8 cellular contexts compared by ENCODE assay signal in genomic region chr7:75565129-75565528, GRCh38.
DNase-seq lines count a peak whose midpoint lies in the region; FAIRE-seq and TF ChIP-seq lines count a peak whose summit lies in the region.

No MANE protein-coding gene starts in this region.

- no peaks in the 10 kb centered on the region for H4K20me1 ChIP-seq in keratinocyte (ENCODE audit: control insufficient read depth, extremely low read depth, insufficient read depth, low read length)

- TF ChIP-seq POLR2A in thyroid gland (IDR thresholded peaks at IDR 0.05): peak in 1 of 2 donors; percentile 24

- peak overlapping the region; percentile 63 for H3K4me2 ChIP-seq in keratinocyte (ENCODE audit: control insufficient read depth, extremely low read depth, insufficient read depth, low read depth, low read length)

- peak; percentile 35 for DNase-seq in SIG-M5 treated with dmso at 0.1 percent for 504 hours (lab: John Stamatoyannopoulos, UW; ENCODE audit: unreplicated experiment)
- no peak for DNase-seq in SIG-M5 (lab: John Stamatoyannopoulos, UW)
- peak; percentile 94 for DNase-seq in astrocyte of the spinal cord (ENCODE audit: low read depth, low spot score)
- DNase-seq in keratinocyte (ENCODE audit: low read depth, low spot score): peak; percentile 23
- peak; percentile 90 to 91 for DNase-seq in thyroid gland
- DNase-seq in activated CD4-positive, alpha-beta T cell treated with anti-CD3 and anti-CD28 coated beads for 48 hours: no peak
- DNase-seq in NCI-H526 treated with DMSO at 0.1 percent for 48 hours (lab: John Stamatoyannopoulos, UW): no peak
- no peak for DNase-seq in activated CD8-positive, alpha-beta memory T cell treated with anti-CD3 and anti-CD28 coated beads for 24 hours

- peak overlapping the region; percentile 15 for H3K27ac ChIP-seq in keratinocyte (ENCODE audit: control insufficient read depth, insufficient read depth, low read length)
- H3K27ac ChIP-seq in thyroid gland: peak overlapping the region; percentile 79 to 94 (median 84)

- peaks cover 2% of the 10 kb centered on the region for H3K9me1 ChIP-seq in keratinocyte (ENCODE audit: control insufficient read depth, extremely low read depth, insufficient read depth, low read length)

- 6 to 13% methylated on average over 4 of the region's 4 CpGs for WGBS in thyroid gland, 2 donors

- H3K4me3 ChIP-seq in astrocyte of the spinal cord (ENCODE audit: low read depth, low read length) (no peak overlapping the region), keratinocyte (ENCODE audit: control insufficient read depth in 2 of 3, extremely low read depth in 1 of 3, insufficient read depth in 2 of 3, low read depth in 1 of 3, low read length in 3 of 3) (no peak overlapping the region), thyroid gland (replicated peaks in 1 of 3) (no peak overlapping the region)

- H3K36me3 ChIP-seq in keratinocyte (ENCODE audit: control insufficient read depth in 2 of 2, extremely low read depth in 1 of 2, insufficient read depth in 2 of 2, low read length in 2 of 2) (no peaks in the 10 kb centered on the region), thyroid gland (peaks cover 17 to 35% of the 10 kb centered on the region in 2 donors)

- intact Hi-C loops in thyroid gland (cut with DNase I): loop anchor here (5.0 kb wide), 1 partner anchor 52 kb away; no protein-coding TSS in a partner anchor

- H3K9me3 ChIP-seq in keratinocyte (ENCODE audit: control insufficient read depth, low read depth, low read length): no peaks in the 10 kb centered on the region
- H3K9me3 ChIP-seq in thyroid gland: no peaks in the 10 kb centered on the region

- H2AFZ ChIP-seq in keratinocyte (ENCODE audit: control insufficient read depth, low read length): no peak overlapping the region

- FAIRE-seq in keratinocyte (lab: Jason Lieb, UNC): peak; percentile 99

- in situ Hi-C loops in astrocyte of the spinal cord (cut with HindIII; ENCODE audit: low sequenced_read_pairs): no loop called here

- H3K79me2 ChIP-seq in keratinocyte (ENCODE audit: control insufficient read depth, insufficient read depth, low read length): no peaks in the 10 kb centered on the region

- TF ChIP-seq CTCF in astrocyte of the spinal cord (IDR thresholded peaks at IDR 0.05; ENCODE audit: low read depth, low read length): no peak
- no peak for TF ChIP-seq CTCF in keratinocyte (optimal IDR thresholded peaks at IDR 0.05 in 1 of 3, IDR thresholded peaks at IDR 0.05 in 1 of 3, conservative IDR thresholded peaks at IDR 0.05 in 1 of 3; ENCODE audit: extremely low read depth in 1 of 3, insufficient read depth in 2 of 3, low read length in 3 of 3)
- no peak for TF ChIP-seq CTCF in thyroid gland (IDR thresholded peaks at IDR 0.05)

- H3K9ac ChIP-seq in keratinocyte (ENCODE audit: control insufficient read depth, extremely low read depth, insufficient read depth, low read length): no peak overlapping the region

- H3K4me1 ChIP-seq in keratinocyte (ENCODE audit: control insufficient read depth, extremely low read depth, insufficient read depth, low read length) (peaks cover 12% of the 10 kb centered on the region), thyroid gland (peaks cover 22 to 40% of the 10 kb centered on the region in 2 donors)

- peaks cover 4% of the 10 kb centered on the region for H3K27me3 ChIP-seq in keratinocyte (ENCODE audit: control insufficient read depth, extremely low read depth, insufficient read depth, low read length)
- H3K27me3 ChIP-seq in thyroid gland: no peaks in the 10 kb centered on the region

- dilution Hi-C loops in keratinocyte (cut with MboI; ENCODE audit: extremely low pct_ligation_motif_present, low sequenced_read_pairs): no loop called here

Comparison
In these comparisons a context has a peak if more than half of its experiments do, and no peak if none do; other contexts are left out.
1. DNase-seq: peak in SIG-M5 treated with dmso at 0.1 percent for 504 hours (single experiment), astrocyte of the spinal cord (single experiment), keratinocyte (single experiment) and thyroid gland (2 of 2); none in SIG-M5 (single experiment), activated CD4-positive, alpha-beta T cell treated with anti-CD3 and anti-CD28 coated beads for 48 hours (single experiment), NCI-H526 treated with DMSO at 0.1 percent for 48 hours (single experiment) and activated CD8-positive, alpha-beta memory T cell treated with anti-CD3 and anti-CD28 coated beads for 24 hours (single experiment).